In the genomic region with DNA sequence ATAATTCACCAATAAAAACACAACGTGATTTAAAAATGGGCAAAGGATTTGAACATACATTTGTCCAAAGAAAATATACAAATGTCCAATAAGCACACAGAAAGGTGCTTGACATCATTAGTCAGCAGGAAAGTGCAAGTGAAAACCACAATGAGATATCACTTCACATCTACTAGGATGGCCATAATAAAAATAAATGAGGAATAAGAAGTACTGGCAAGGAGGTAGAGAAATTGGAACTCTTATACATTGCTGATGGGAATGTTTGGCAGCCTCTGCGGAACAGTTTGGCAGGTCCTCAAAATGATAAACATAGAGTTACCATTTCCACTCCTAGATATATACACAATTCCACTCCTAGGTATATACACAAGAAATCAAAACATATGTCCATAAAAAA, we compare ENCODE assay signal across 16 cellular contexts. TPM values are rescaled to one million over a fixed set of nuclear protein-coding genes. Genes with fewer than 3 reads are reported as not detected.
DNase-seq lines count a peak whose midpoint lies in the region; ATAC-seq and TF ChIP-seq lines count a peak whose summit lies in the region.
"Had no signal": no experiment of that assay in that cellular context is flagged by ENCODE, and none has a peak within 500 bp of the region (broad histone marks: within the 10 kb centered on the region; RNA-seq: fewer than 3 reads in every experiment).

No MANE protein-coding gene starts in this region.

- TF ChIP-seq CTCF in fibroblast of lung (conservative IDR thresholded peaks at IDR 0.05 in 1 of 2, IDR thresholded peaks at IDR 0.05 in 1 of 2; ENCODE audit: low read depth in 1 of 2, low read length in 2 of 2) = no peak
- no peak for TF ChIP-seq CTCF in adrenal gland (IDR thresholded peaks at IDR 0.05)
- TF ChIP-seq CTCF in hepatocyte (IDR thresholded peaks at IDR 0.05; ENCODE audit: poor library complexity) = no peak

- no peaks in the 10 kb centered on the region for H3K9me2 ChIP-seq in hepatocyte (replicated peaks; ENCODE audit: insufficient read depth)

- H3K27me3 ChIP-seq in MG63 (no peaks in the 10 kb centered on the region), fibroblast of lung (ENCODE audit: control insufficient read depth, insufficient read depth, low read length) (no peaks in the 10 kb centered on the region), adrenal gland (no peaks in the 10 kb centered on the region), hepatocyte (no peaks in the 10 kb centered on the region)
- H3K27me3 ChIP-seq: BLaER1 treated with 17β-estradiol and CSF1 and Interleukin-3, amounts not matched to agents 10 nM and 100 nM had no signal

- peak overlapping the region; percentile 9 for H3K27ac Mint-ChIP-seq in stimulated activated naive B cell treated with anti-CD40 and anti-IgM and Interleukin-4, amounts not matched to agents 10 μg/mL and 1 μg/mL and 100 μg/mL, for 72 hours
- H3K27ac Mint-ChIP-seq: B cell; CD8-positive, alpha-beta T cell had no signal

- H3K36me3 Mint-ChIP-seq in stimulated activated naive B cell treated with anti-CD40 and anti-IgM and Interleukin-4, amounts not matched to agents 10 μg/mL and 1 μg/mL and 100 μg/mL, for 72 hours = peaks cover 0 to 5% of the 10 kb centered on the region in 2 donors
- H3K36me3 Mint-ChIP-seq: CD8-positive, alpha-beta T cell; IgD-negative memory B cell had no signal

- H3K4me1 ChIP-seq in fibroblast of lung (ENCODE audit: control insufficient read depth, extremely low read depth, insufficient read depth, low read length) (no peaks in the 10 kb centered on the region), adrenal gland (replicated peaks in 1 of 2) (no peaks in the 10 kb centered on the region), hepatocyte (ENCODE audit: insufficient read depth) (no peaks in the 10 kb centered on the region)
- H3K4me1 ChIP-seq: BLaER1 treated with 17β-estradiol and CSF1 and Interleukin-3, amounts not matched to agents 10 nM and 100 nM had no signal

- H3K4me3 ChIP-seq in MG63 (no peak overlapping the region), fibroblast of lung (replicated peaks in 1 of 4; ENCODE audit: control extremely low read depth in 1 of 4, insufficient read depth in 1 of 4, low read depth in 3 of 4, low read length in 4 of 4) (no peak overlapping the region), adrenal gland (no peak overlapping the region), hepatocyte (no peak overlapping the region)
- H3K4me3 ChIP-seq: BLaER1 treated with 17β-estradiol and CSF1 and Interleukin-3, amounts not matched to agents 10 nM and 100 nM; GM23248; HAP-1 had no signal

- H2AFZ ChIP-seq in fibroblast of lung (ENCODE audit: low read length) (no peak overlapping the region), hepatocyte (no peak overlapping the region)
- H2AFZ ChIP-seq: GM23248 had no signal

- intact Hi-C loops in adrenal gland (cut with DNase I) = no loop called here

- H3K79me2 ChIP-seq in fibroblast of lung (ENCODE audit: control insufficient read depth, insufficient read depth, low read length) (no peaks in the 10 kb centered on the region), hepatocyte (no peaks in the 10 kb centered on the region)

- no peaks in the 10 kb centered on the region for H3K36me3 ChIP-seq in MG63
- H3K36me3 ChIP-seq in fibroblast of lung (ENCODE audit: control insufficient read depth, insufficient read depth, low read length) = no peaks in the 10 kb centered on the region
- H3K36me3 ChIP-seq in adrenal gland (replicated peaks in 1 of 2) = no peaks in the 10 kb centered on the region
- no peaks in the 10 kb centered on the region for H3K36me3 ChIP-seq in hepatocyte (replicated peaks; ENCODE audit: insufficient read depth, low read depth)
- H3K36me3 ChIP-seq: BLaER1 treated with 17β-estradiol and CSF1 and Interleukin-3, amounts not matched to agents 10 nM and 100 nM; HAP-1 had no signal

- no peaks in the 10 kb centered on the region for H3K4me1 Mint-ChIP-seq in stimulated activated naive B cell treated with anti-CD40 and anti-IgM and Interleukin-4, amounts not matched to agents 10 μg/mL and 1 μg/mL and 100 μg/mL, for 72 hours
- H3K4me1 Mint-ChIP-seq: B cell had no signal

- no peaks in the 10 kb centered on the region for H4K20me1 ChIP-seq in fibroblast of lung (ENCODE audit: control insufficient read depth, extremely low read depth, insufficient read depth, low read length)
- H4K20me1 ChIP-seq in hepatocyte (ENCODE audit: insufficient read depth, poor library complexity, severe bottlenecking) = no peaks in the 10 kb centered on the region
- H4K20me1 ChIP-seq: BLaER1 treated with 17β-estradiol and CSF1 and Interleukin-3, amounts not matched to agents 10 nM and 100 nM had no signal

- H3K4me3 Mint-ChIP-seq in stimulated activated naive B cell treated with anti-CD40 and anti-IgM and Interleukin-4, amounts not matched to agents 10 μg/mL and 1 μg/mL and 100 μg/mL, for 72 hours = no peak overlapping the region
- H3K4me3 Mint-ChIP-seq: B cell; CD8-positive, alpha-beta T cell; IgD-negative memory B cell had no signal

- peaks cover 4 to 5% of the 10 kb centered on the region in 2 donors for H3K9me3 Mint-ChIP-seq in stimulated activated naive B cell treated with anti-CD40 and anti-IgM and Interleukin-4, amounts not matched to agents 10 μg/mL and 1 μg/mL and 100 μg/mL, for 72 hours

- H3K9me3 ChIP-seq in MG63 = no peaks in the 10 kb centered on the region
- no peaks in the 10 kb centered on the region for H3K9me3 ChIP-seq in fibroblast of lung (ENCODE audit: control insufficient read depth, insufficient read depth, low read depth, low read length)
- no peaks in the 10 kb centered on the region for H3K9me3 ChIP-seq in adrenal gland (replicated peaks in 1 of 3)
- H3K9me3 ChIP-seq in hepatocyte (ENCODE audit: low read depth) = no peaks in the 10 kb centered on the region
- H3K9me3 ChIP-seq: HAP-1 had no signal

- H3K4me2 ChIP-seq in fibroblast of lung (ENCODE audit: extremely low read depth, insufficient read depth, low read length) = no peak overlapping the region
- H3K4me2 ChIP-seq in hepatocyte = no peak overlapping the region
- H3K4me2 ChIP-seq: BLaER1 treated with 17β-estradiol and CSF1 and Interleukin-3, amounts not matched to agents 10 nM and 100 nM had no signal

- TF ChIP-seq POLR2A in adrenal gland (IDR thresholded peaks at IDR 0.05) = no peak

- DNase-seq in MG63 = peak; percentile 39
- peak; percentile 17 for DNase-seq in OCI-M1 (lab: John Stamatoyannopoulos, UW)
- peak; percentile 47 to 57 for DNase-seq in fibroblast of lung (ENCODE audit: low read depth in 2 of 2)
- no peak for DNase-seq in stimulated activated naive B cell treated with anti-CD40 and anti-IgM and Interleukin-4, amounts not matched to agents 10 μg/mL and 1 μg/mL and 100 μg/mL, for 72 hours
- no peak for DNase-seq in adrenal gland
- no peak for DNase-seq in hepatocyte (ENCODE audit: low spot score)
- DNase-seq: Calu3; CD8-positive, alpha-beta T cell; DND-41; EL; GM23248 had no signal

- H3K27ac ChIP-seq in fibroblast of lung (ENCODE audit: insufficient read depth, low read length) = no peak overlapping the region
- no peak overlapping the region for H3K27ac ChIP-seq in adrenal gland
- H3K27ac ChIP-seq in hepatocyte = no peak overlapping the region
- H3K27ac ChIP-seq: BLaER1 treated with 17β-estradiol and CSF1 and Interleukin-3, amounts not matched to agents 10 nM and 100 nM; GM23248 had no signal

- no peak overlapping the region for H3K9ac ChIP-seq in fibroblast of lung (ENCODE audit: insufficient read depth, low read length)
- H3K9ac ChIP-seq: BLaER1 treated with 17β-estradiol and CSF1 and Interleukin-3, amounts not matched to agents 10 nM and 100 nM; GM23248 had no signal

- WGBS in adrenal gland, 4 donors = 71 to 81% (median 76%) methylated on average over 2 of the region's 2 CpGs
- WGBS in hepatocyte (ENCODE audit: low lambda C conversion rate, missing lambda C conversion rate) = 60% methylated on average over 2 of the region's 2 CpGs

- ATAC-seq in stimulated activated naive B cell treated with anti-CD40 and anti-IgM and Interleukin-4, amounts not matched to agents 10 μg/mL and 1 μg/mL and 100 μg/mL, for 72 hours (replicated peaks) = no peak
- ATAC-seq in HG03457 (IDR thresholded peaks at IDR 0.05; ENCODE audit: unreplicated experiment) = no peak
- ATAC-seq: CD8-positive, alpha-beta T cell had no signal

- no peaks in the 10 kb centered on the region for H3K27me3 Mint-ChIP-seq in stimulated activated naive B cell treated with anti-CD40 and anti-IgM and Interleukin-4, amounts not matched to agents 10 μg/mL and 1 μg/mL and 100 μg/mL, for 72 hours
- H3K27me3 Mint-ChIP-seq: B cell, IgD-negative memory B cell had no signal

RNA-seq across cellular contexts. Expression of a gene that starts 51.0 kb away (rescaled TPM):
- total RNA-seq in MG63 (2014; rRNA removed; shearing (Covaris generic); ENCODE audit: low replicate concordance) = 0.33 and 4.7 TPM in 2 replicates
- total RNA-seq in fibroblast of lung = 8.2 and 12.1 TPM in 2 replicates
- polyA plus RNA-seq in fibroblast of lung = 4.3 and 7.0 TPM in 2 replicates
- 2.0 and 4.3 TPM in 2 replicates for polyA plus RNA-seq in fibroblast of lung (2012)
- polyA minus RNA-seq in fibroblast of lung (ENCODE audit: low replicate concordance) = 3.8 and 3.9 TPM in 2 replicates
- 10 to 100 TPM in 2 of 8 donors, 1 to 10 TPM in 6; 3.1 to 11.6 (median 8.3) TPM for total RNA-seq in adrenal gland
- 1 to 10 TPM; 1.8 to 5.1 (median 3.5) TPM for polyA plus RNA-seq in adrenal gland
- total RNA-seq in hepatocyte = 15.3 and 23.5 TPM in 2 replicates
- polyA plus RNA-seq in hepatocyte = 2.6 and 5.9 TPM in 2 replicates

Comparison
In these comparisons a context has a peak if more than half of its experiments do, and no peak if none do; other contexts are left out.
1. DNase-seq: peak in MG63 (single experiment), OCI-M1 (single experiment) and fibroblast of lung (2 of 2); none in stimulated activated naive B cell treated with anti-CD40 and anti-IgM and Interleukin-4, amounts not matched to agents 10 μg/mL and 1 μg/mL and 100 μg/mL, for 72 hours (single experiment), adrenal gland (0 of 7) and hepatocyte (single experiment).